Comparison of ENCODE assay signal across 29 cellular contexts in the genomic region with DNA sequence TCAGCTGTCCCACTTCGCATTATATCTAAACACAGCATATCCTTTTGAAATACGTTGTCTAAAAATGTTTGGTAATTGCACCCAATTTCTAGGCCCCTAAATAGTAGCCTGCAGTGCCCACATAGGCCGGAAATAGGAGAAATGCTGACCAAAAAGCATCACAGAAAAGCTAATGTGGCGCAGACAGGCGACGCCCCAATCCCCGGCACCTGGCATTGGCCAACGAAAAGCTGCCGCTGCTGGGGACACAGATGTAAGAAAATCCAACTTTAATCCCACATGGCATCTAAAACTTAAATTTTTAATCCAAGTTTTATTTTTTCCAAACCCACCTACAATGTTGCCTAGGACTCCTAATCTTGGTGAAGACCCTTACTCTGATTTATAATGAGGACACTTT. TPM values are rescaled to one million over a fixed set of nuclear protein-coding genes. Genes with fewer than 3 reads are reported as not detected.
DNase-seq lines count a peak whose midpoint lies in the region; ATAC-seq and TF ChIP-seq lines count a peak whose summit lies in the region.
"Had no signal": no experiment of that assay in that cellular context is flagged by ENCODE, and none has a peak within 500 bp of the region (broad histone marks: within the 10 kb centered on the region; RNA-seq: fewer than 3 reads in every experiment).

No MANE protein-coding gene starts in this region.

- H3K27ac ChIP-seq in BLaER1 (no peak overlapping the region), tibial nerve (no peak overlapping the region)
- H3K27ac ChIP-seq: body of pancreas, thyroid gland had no signal

- H3K27me3 Mint-ChIP-seq in activated CD8-positive, alpha-beta T cell treated with anti-CD3 and anti-CD28 coated beads for 36 hours = no peaks in the 10 kb centered on the region
- H3K27me3 Mint-ChIP-seq in activated CD8-positive, alpha-beta T cell treated with anti-CD3 and anti-CD28 coated beads, Interleukin-2, amount 10 ng/mL, durations not matched to agents 7 days and 5 days (ENCODE audit: low read depth) = no peaks in the 10 kb centered on the region
- H3K27me3 Mint-ChIP-seq in T-helper 17 cell (no peaks in the 10 kb centered on the region), neural crest cell (ENCODE audit: low read depth) (no peaks in the 10 kb centered on the region)

- H3K4me1 Mint-ChIP-seq in activated CD8-positive, alpha-beta T cell treated with anti-CD3 and anti-CD28 coated beads for 36 hours (ENCODE audit: low read depth) = peaks cover 39% of the 10 kb centered on the region
- peaks cover 44% of the 10 kb centered on the region for H3K4me1 Mint-ChIP-seq in activated CD8-positive, alpha-beta T cell treated with anti-CD3 and anti-CD28 coated beads, Interleukin-2, amount 10 ng/mL, durations not matched to agents 7 days and 5 days (ENCODE audit: low read depth)
- H3K4me1 Mint-ChIP-seq in T-helper 17 cell = peaks cover 40% of the 10 kb centered on the region
- H3K4me1 Mint-ChIP-seq in neural crest cell = peaks cover 24% of the 10 kb centered on the region

- 95 to 98% methylated on average over 9 of the region's 9 CpGs for WGBS in tibial nerve, 2 donors

- intact Hi-C loops in activated CD8-positive, alpha-beta T cell treated with anti-CD3 and anti-CD28 coated beads for 36 hours (cut with micrococcal nuclease) = no loop called here

- POLR2A ChIA-PET in activated CD8-positive, alpha-beta T cell treated with anti-CD3 and anti-CD28 coated beads for 36 hours (lab: Charles Lee) = interaction anchor here (0.6 to 5.7 kb wide), 5 partner anchors 14 to 286 kb away, joined by 3 to 17 read pairs (median 4); no protein-coding TSS in a partner anchor
- POLR2A ChIA-PET in activated CD8-positive, alpha-beta T cell treated with anti-CD3 and anti-CD28 coated beads, Interleukin-2, amount 10 ng/mL, durations not matched to agents 7 days and 5 days (lab: Charles Lee) = interaction anchor here (0.6 kb wide), 2 partner anchors 8 to 34 kb away, joined by 3 read pairs; no protein-coding TSS in a partner anchor

- H3K27me3 ChIP-seq in BLaER1 = no peaks in the 10 kb centered on the region
- H3K27me3 ChIP-seq in tibial nerve = no peaks in the 10 kb centered on the region
- H3K27me3 ChIP-seq: BE2C, body of pancreas, heart right ventricle, thyroid gland had no signal

- H3K9me3 ChIP-seq in BLaER1 (no peaks in the 10 kb centered on the region), T-helper 17 cell (ENCODE audit: control insufficient read depth, low read length, poor library complexity, severe bottlenecking) (no peaks in the 10 kb centered on the region), tibial nerve (no peaks in the 10 kb centered on the region)
- H3K9me3 ChIP-seq: BE2C, body of pancreas, heart right ventricle, thyroid gland had no signal

- H3K4me2 ChIP-seq in BLaER1 = peak overlapping the region; percentile 7; the same call in 1 of the 2 replicates

- CTCF ChIA-PET in activated CD8-positive, alpha-beta T cell treated with anti-CD3 and anti-CD28 coated beads for 36 hours (lab: Charles Lee) = interaction anchor here (0.9 to 1.6 kb wide), 3 partner anchors 70 to 185 kb away, joined by 3 to 4 read pairs (median 4); a partner anchor contains a TSS
- CTCF ChIA-PET in activated CD8-positive, alpha-beta T cell treated with anti-CD3 and anti-CD28 coated beads, Interleukin-2, amount 10 ng/mL, durations not matched to agents 7 days and 5 days (lab: Charles Lee) = interaction anchor here (0.7 to 1.4 kb wide), 3 partner anchors 68 to 1738 kb away, joined by 3 to 5 read pairs (median 5); a partner anchor contains a TSS

- DNase-seq in activated CD8-positive, alpha-beta T cell treated with anti-CD3 and anti-CD28 coated beads for 36 hours = no peak
- no peak for DNase-seq in activated CD8-positive, alpha-beta T cell treated with anti-CD3 and anti-CD28 coated beads, Interleukin-2, amount 10 ng/mL, durations not matched to agents 7 days and 5 days
- DNase-seq in T-helper 17 cell (no peak), neural crest cell (ENCODE audit: low read depth, low spot score) (no peak), tibial nerve (ENCODE audit: low spot score in 2 of 2) (no peak)
- DNase-seq: activated B cell treated with CpG ODN at 0.5 μM for 24 hours; activated T-cell treated with anti-CD3 and anti-CD28 coated beads, Interleukin-2, amount 50 U/mL, for 4 hours; BE2C; body of pancreas; Calu3; erythroblast; heart right ventricle; KBM-7; mammary epithelial cell; MM.1S; NCI-H1436; NCI-H2107; NCI-H510A treated with DMSO at 0.1 percent for 48 hours; NK-92 treated with Interleukin-12 subunit alpha and Interleukin-12 subunit beta, amount 100 ng/mL, for 24 hours; occipital lobe; SHP77; stimulated activated CD4-positive, alpha-beta T cell treated with anti-CD3 and anti-CD28 coated beads, Interleukin-4, amount 100 ng/mL, for 24 hours; stimulated activated naive CD4-positive, alpha-beta T cell; thyroid gland had no signal

- H4K20me1 ChIP-seq in BLaER1 = peaks cover 87% of the 10 kb centered on the region

- peaks cover 61% of the 10 kb centered on the region for H3K36me3 Mint-ChIP-seq in activated CD8-positive, alpha-beta T cell treated with anti-CD3 and anti-CD28 coated beads for 36 hours (ENCODE audit: low read depth)
- peaks cover 70% of the 10 kb centered on the region for H3K36me3 Mint-ChIP-seq in activated CD8-positive, alpha-beta T cell treated with anti-CD3 and anti-CD28 coated beads, Interleukin-2, amount 10 ng/mL, durations not matched to agents 7 days and 5 days (ENCODE audit: low read depth)
- H3K36me3 Mint-ChIP-seq in T-helper 17 cell (ENCODE audit: low read depth) (peaks cover 6% of the 10 kb centered on the region), neural crest cell (ENCODE audit: low read depth) (peaks cover 20% of the 10 kb centered on the region)

- H3K36me3 ChIP-seq in BLaER1 = peaks cover 79% of the 10 kb centered on the region
- H3K36me3 ChIP-seq in tibial nerve = peaks cover 9 to 60% (median 27%) of the 10 kb centered on the region in 3 donors

- TF ChIP-seq CTCF in activated CD8-positive, alpha-beta T cell treated with anti-CD3 and anti-CD28 coated beads for 36 hours (IDR thresholded peaks at IDR 0.05) = no peak
- TF ChIP-seq CTCF in neural crest cell (conservative IDR thresholded peaks at IDR 0.05) = no peak
- no peak for TF ChIP-seq CTCF in tibial nerve (IDR thresholded peaks at IDR 0.05)

- TF ChIP-seq EP300 in tibial nerve (IDR thresholded peaks at IDR 0.05) = no peak

- peaks cover 27% of the 10 kb centered on the region for H3K4me1 ChIP-seq in BLaER1
- H3K4me1 ChIP-seq in tibial nerve = peaks cover 3 to 43% (median 26%) of the 10 kb centered on the region in 4 donors
- H3K4me1 ChIP-seq: BE2C had no signal

- peak overlapping the region; percentile 3 for H3K4me3 Mint-ChIP-seq in activated CD8-positive, alpha-beta T cell treated with anti-CD3 and anti-CD28 coated beads for 36 hours
- no peak overlapping the region for H3K4me3 Mint-ChIP-seq in activated CD8-positive, alpha-beta T cell treated with anti-CD3 and anti-CD28 coated beads, Interleukin-2, amount 10 ng/mL, durations not matched to agents 7 days and 5 days
- H3K4me3 Mint-ChIP-seq in T-helper 17 cell (peak overlapping the region; percentile 57), neural crest cell (peak overlapping the region; percentile 57)
- H3K4me3 Mint-ChIP-seq: activated B cell treated with CpG ODN at 0.5 μM for 24 hours had no signal

- H3K4me3 ChIP-seq in BLaER1 (no peak overlapping the region), tibial nerve (no peak overlapping the region)
- H3K4me3 ChIP-seq: body of pancreas, heart right ventricle, thyroid gland had no signal

- ATAC-seq in activated CD8-positive, alpha-beta T cell treated with anti-CD3 and anti-CD28 coated beads for 36 hours = no peak
- ATAC-seq in activated CD8-positive, alpha-beta T cell treated with anti-CD3 and anti-CD28 coated beads, Interleukin-2, amount 10 ng/mL, durations not matched to agents 7 days and 5 days = no peak
- ATAC-seq in T-helper 17 cell (no peak), GM21526 (IDR thresholded peaks at IDR 0.05; ENCODE audit: low FRiP score, unreplicated experiment) (no peak), GM21528 (IDR thresholded peaks at IDR 0.05; ENCODE audit: low FRiP score, unreplicated experiment) (no peak)
- ATAC-seq: activated T-cell treated with anti-CD3 and anti-CD28 coated beads, Interleukin-2, amount 50 U/mL, for 4 hours; body of pancreas; heart right ventricle had no signal

- no peak overlapping the region for H3K9ac ChIP-seq in BLaER1

- H3K27ac Mint-ChIP-seq in activated CD8-positive, alpha-beta T cell treated with anti-CD3 and anti-CD28 coated beads for 36 hours = peak overlapping the region; percentile 68
- H3K27ac Mint-ChIP-seq in activated CD8-positive, alpha-beta T cell treated with anti-CD3 and anti-CD28 coated beads, Interleukin-2, amount 10 ng/mL, durations not matched to agents 7 days and 5 days = no peak overlapping the region
- H3K27ac Mint-ChIP-seq in T-helper 17 cell (no peak overlapping the region), neural crest cell (ENCODE audit: unreplicated experiment) (no peak overlapping the region)
- H3K27ac Mint-ChIP-seq: activated B cell treated with CpG ODN at 0.5 μM for 24 hours had no signal

- no peaks in the 10 kb centered on the region for H3K9me3 Mint-ChIP-seq in activated CD8-positive, alpha-beta T cell treated with anti-CD3 and anti-CD28 coated beads for 36 hours
- H3K9me3 Mint-ChIP-seq in activated CD8-positive, alpha-beta T cell treated with anti-CD3 and anti-CD28 coated beads, Interleukin-2, amount 10 ng/mL, durations not matched to agents 7 days and 5 days (ENCODE audit: insufficient read depth) = no peaks in the 10 kb centered on the region
- H3K9me3 Mint-ChIP-seq in neural crest cell = no peaks in the 10 kb centered on the region
- H3K9me3 Mint-ChIP-seq: activated B cell treated with CpG ODN at 0.5 μM for 24 hours; activated T-cell treated with anti-CD3 and anti-CD28 coated beads, Interleukin-2, amount 50 U/mL, for 4 hours had no signal

- TF ChIP-seq POLR2A in tibial nerve (IDR thresholded peaks at IDR 0.05) = no peak

RNA-seq across cellular contexts. Expression of a gene that starts 4.0 kb away (rescaled TPM):
- 10 to 100 TPM; 70.8 to 78.0 TPM for total RNA-seq in activated CD8-positive, alpha-beta T cell treated with anti-CD3 and anti-CD28 coated beads for 36 hours
- 10 to 100 TPM; 84.2 to 96.6 TPM for total RNA-seq in activated CD8-positive, alpha-beta T cell treated with anti-CD3 and anti-CD28 coated beads, Interleukin-2, amount 10 ng/mL, durations not matched to agents 7 days and 5 days
- total RNA-seq in T-helper 17 cell (100 to 1,000 TPM; 241 to 255 TPM), neural crest cell (103 and 117 TPM in 2 replicates), tibial nerve (10 to 100 TPM; 58.1 to 99.8 (median 93.1) TPM)

RNA-seq across cellular contexts. Expression of a gene that starts 4.3 kb away (rescaled TPM):
- 100 to 1,000 TPM; 124 to 132 TPM for total RNA-seq in activated CD8-positive, alpha-beta T cell treated with anti-CD3 and anti-CD28 coated beads for 36 hours
- total RNA-seq in activated CD8-positive, alpha-beta T cell treated with anti-CD3 and anti-CD28 coated beads, Interleukin-2, amount 10 ng/mL, durations not matched to agents 7 days and 5 days = 100 to 1,000 TPM; 116 to 134 TPM
- total RNA-seq in T-helper 17 cell (100 to 1,000 TPM; 173 to 183 TPM), neural crest cell (176 and 184 TPM in 2 replicates), tibial nerve (100 to 1,000 TPM; 121 to 252 (median 129) TPM)

RNA-seq across cellular contexts. Expression of a gene that starts 50.8 kb away (rescaled TPM):
- under 1 TPM; 0.38 to 0.50 TPM for total RNA-seq in activated CD8-positive, alpha-beta T cell treated with anti-CD3 and anti-CD28 coated beads for 36 hours
- total RNA-seq in activated CD8-positive, alpha-beta T cell treated with anti-CD3 and anti-CD28 coated beads, Interleukin-2, amount 10 ng/mL, durations not matched to agents 7 days and 5 days = under 1 TPM; 0.26 to 0.68 TPM
- total RNA-seq in T-helper 17 cell = 1 to 10 TPM; 2.0 to 2.8 TPM
- total RNA-seq in neural crest cell = 0.37 and 0.55 TPM in 2 replicates
- 10 to 100 TPM in 1 of 4 donors, 1 to 10 TPM in 2, under 1 TPM in 1; 0.30 to 13.9 (median 5.1) TPM for total RNA-seq in tibial nerve
- total RNA-seq: fibroblast of villous mesenchyme, HT-29, thyroid gland had no signal
